Comparison of ENCODE assay signal across 11 cellular contexts in genomic region chr1:56189946-56190920, GRCh38.
A peak's percentile ranks its signal among the peaks of the same experiment; 100 is the strongest.
DNase-seq lines count a peak whose midpoint lies in the region; ATAC-seq and TF ChIP-seq lines count a peak whose summit lies in the region.
"Had no signal": no experiment of that assay in that cellular context is flagged by ENCODE, and none has a peak within 500 bp of the region (broad histone marks: within the 10 kb centered on the region; RNA-seq: fewer than 3 reads in every experiment).

No MANE protein-coding gene starts in this region.

- no peaks in the 10 kb centered on the region; the same call in none of the 2 replicates for H3K4me1 ChIP-seq in H9 (ENCODE audit: insufficient read depth, low read length)

- H3K14ac ChIP-seq in H9 (ENCODE audit: insufficient read depth, low read length): no peak overlapping the region

- H3K4me3 ChIP-seq in astrocyte of the cerebellum (ENCODE audit: low read depth, low read length): no peak overlapping the region

- H3K27ac ChIP-seq in 22Rv1: no peak overlapping the region
- H3K27ac ChIP-seq in H9 (ENCODE audit: insufficient read length, low read depth, low read length): no peak overlapping the region

- no peak overlapping the region for H3K23ac ChIP-seq in H9 (ENCODE audit: insufficient read length, low read depth, low read length)

- H3K9me3 ChIP-seq in H9 (ENCODE audit: control insufficient read depth, low read depth, low read length): no peaks in the 10 kb centered on the region

- H2BK12ac ChIP-seq in H9 (ENCODE audit: insufficient read length, low read depth, low read length): peak overlapping the region; percentile 2

- in situ Hi-C loops in astrocyte of the cerebellum (cut with HindIII; ENCODE audit: low sequenced_read_pairs): no loop called here

- H2AK5ac ChIP-seq in H9 (ENCODE audit: insufficient read length, low read length): no peak overlapping the region

- H3K9ac ChIP-seq in H9 (ENCODE audit: extremely low read depth, insufficient read length, low read length): no peak overlapping the region

- no peaks in the 10 kb centered on the region for H3K27me3 ChIP-seq in H9 (ENCODE audit: insufficient read depth, low read length)

- H4K5ac ChIP-seq in H9 (ENCODE audit: insufficient read length, low read depth, low read length): no peak overlapping the region

- H3T11ph ChIP-seq in H9 (ENCODE audit: low read length): no peak overlapping the region

- no peaks in the 10 kb centered on the region for H3K9me3 Mint-ChIP-seq in H9
- H3K9me3 Mint-ChIP-seq: natural killer cell treated with Interleukin-12 subunit alpha and Interleukin-12 subunit beta and Interleukin-15 and Interleukin-18, amount 100 ng/mL, for 72 hours had no signal

- no peak overlapping the region for H3K18ac ChIP-seq in H9 (ENCODE audit: insufficient read length, low read depth, low read length)

- H3K4me3 Mint-ChIP-seq in H9: no peak overlapping the region
- H3K4me3 Mint-ChIP-seq: natural killer cell treated with Interleukin-12 subunit alpha and Interleukin-12 subunit beta and Interleukin-15 and Interleukin-18, amount 100 ng/mL, for 72 hours had no signal

- no peak for ATAC-seq in GM19397 (IDR thresholded peaks at IDR 0.05; ENCODE audit: unreplicated experiment)
- ATAC-seq: natural killer cell treated with Interleukin-12 subunit alpha and Interleukin-12 subunit beta and Interleukin-15 and Interleukin-18, amount 100 ng/mL, for 72 hours had no signal

- H3K4me2 ChIP-seq in H9 (ENCODE audit: insufficient read depth, insufficient read length, low read length): no peak overlapping the region

- H4K20me1 ChIP-seq in H9 (ENCODE audit: control insufficient read depth, insufficient read depth, insufficient read length): no peaks in the 10 kb centered on the region

- H3K36me3 Mint-ChIP-seq in H9 (ENCODE audit: insufficient read depth in 1 of 3, low read depth in 3 of 3): no peaks in the 10 kb centered on the region
- H3K36me3 Mint-ChIP-seq: natural killer cell treated with Interleukin-12 subunit alpha and Interleukin-12 subunit beta and Interleukin-15 and Interleukin-18, amount 100 ng/mL, for 72 hours had no signal

- H3K27ac Mint-ChIP-seq in H9: peak overlapping the region in 2 of 3 experiments; percentile 10 to 17; a peak in 1 of 7 replicates
- H3K27ac Mint-ChIP-seq: natural killer cell treated with Interleukin-12 subunit alpha and Interleukin-12 subunit beta and Interleukin-15 and Interleukin-18, amount 100 ng/mL, for 72 hours had no signal

- peaks cover 3% of the 10 kb centered on the region for H3K23me2 ChIP-seq in H9 (ENCODE audit: insufficient read length, low read depth, low read length, poor library complexity, severe bottlenecking)

- DNase-seq in H9: peak; percentile 65
- no peak for DNase-seq in astrocyte of the cerebellum (ENCODE audit: low read depth)
- peak; percentile 24 for DNase-seq in iPS-NIHi11 (ENCODE audit: low spot score)
- DNase-seq in NCI-H1092 treated with DMSO at 0.1 percent for 48 hours (lab: John Stamatoyannopoulos, UW): no peak
- no peak for DNase-seq in activated CD8-positive, alpha-beta memory T cell treated with anti-CD3 and anti-CD28 coated beads, Interleukin-2, amount 50 U/mL, for 48 hours
- DNase-seq in epidermal melanocyte (ENCODE audit: insufficient read length, low spot score): no peak
- DNase-seq: activated naive CD4-positive, alpha-beta T cell; NCI-H524 treated with DMSO at 0.1 percent for 48 hours had no signal

- no peak overlapping the region for H2AFZ ChIP-seq in H9 (ENCODE audit: low read length)

- H3K27me3 Mint-ChIP-seq in H9 (ENCODE audit: low read depth): no peaks in the 10 kb centered on the region

- peaks cover 32 to 37% of the 10 kb centered on the region in 2 experiments for H3K4me1 Mint-ChIP-seq in H9

- H2BK120ac ChIP-seq in H9 (ENCODE audit: low read depth, low read length, poor library complexity, severe bottlenecking): no peak overlapping the region

- no peak overlapping the region for H2BK5ac ChIP-seq in H9 (ENCODE audit: insufficient read length, low read length)

- no peaks in the 10 kb centered on the region for H3K79me1 ChIP-seq in H9 (ENCODE audit: insufficient read depth, low read depth, low read length, poor library complexity, severe bottlenecking)

- no peak overlapping the region for H4K91ac ChIP-seq in H9 (ENCODE audit: insufficient read length, low read depth, low read length)

- WGBS in H9 (ENCODE audit: extremely low coverage, insufficient read length, low lambda C conversion rate): no CpG with 5 or more reads among the region's 11 CpGs

- no peak overlapping the region for H4K8ac ChIP-seq in H9 (replicated peaks; ENCODE audit: insufficient read length, low read depth, low read length)

- TF ChIP-seq CTCF in 22Rv1 (IDR thresholded peaks at IDR 0.05) (peak; percentile 32), H9 (conservative IDR thresholded peaks at IDR 0.05) (peak; percentile 77), astrocyte of the cerebellum (IDR thresholded peaks at IDR 0.05; ENCODE audit: low read depth, low read length, missing control alignments) (peak; percentile 28)

- H2BK20ac ChIP-seq in H9 (ENCODE audit: low read depth, low read length, poor library complexity, severe bottlenecking): no peak overlapping the region

- H2BK15ac ChIP-seq in H9 (ENCODE audit: low read depth, low read length): no peak overlapping the region

- H3K56ac ChIP-seq in H9 (ENCODE audit: insufficient read length, low read depth, low read length): no peak overlapping the region

- H3K4ac ChIP-seq in H9 (ENCODE audit: low read depth, low read length): no peak overlapping the region

- H3K79me2 ChIP-seq in H9 (ENCODE audit: insufficient read depth, low read length): no peaks in the 10 kb centered on the region

Comparison
In these comparisons a context has a peak if more than half of its experiments do, and no peak if none do; other contexts are left out.
1. DNase-seq: peak in H9 (single experiment) and iPS-NIHi11 (single experiment); none in astrocyte of the cerebellum (single experiment), NCI-H1092 treated with DMSO at 0.1 percent for 48 hours (single experiment), activated CD8-positive, alpha-beta memory T cell treated with anti-CD3 and anti-CD28 coated beads, Interleukin-2, amount 50 U/mL, for 48 hours (single experiment) and epidermal melanocyte (single experiment).
2. Peak in every context shown above with its lines, with median percentiles within 50 percentile points of each other: CTCF ChIP-seq.